In the genomic region with DNA sequence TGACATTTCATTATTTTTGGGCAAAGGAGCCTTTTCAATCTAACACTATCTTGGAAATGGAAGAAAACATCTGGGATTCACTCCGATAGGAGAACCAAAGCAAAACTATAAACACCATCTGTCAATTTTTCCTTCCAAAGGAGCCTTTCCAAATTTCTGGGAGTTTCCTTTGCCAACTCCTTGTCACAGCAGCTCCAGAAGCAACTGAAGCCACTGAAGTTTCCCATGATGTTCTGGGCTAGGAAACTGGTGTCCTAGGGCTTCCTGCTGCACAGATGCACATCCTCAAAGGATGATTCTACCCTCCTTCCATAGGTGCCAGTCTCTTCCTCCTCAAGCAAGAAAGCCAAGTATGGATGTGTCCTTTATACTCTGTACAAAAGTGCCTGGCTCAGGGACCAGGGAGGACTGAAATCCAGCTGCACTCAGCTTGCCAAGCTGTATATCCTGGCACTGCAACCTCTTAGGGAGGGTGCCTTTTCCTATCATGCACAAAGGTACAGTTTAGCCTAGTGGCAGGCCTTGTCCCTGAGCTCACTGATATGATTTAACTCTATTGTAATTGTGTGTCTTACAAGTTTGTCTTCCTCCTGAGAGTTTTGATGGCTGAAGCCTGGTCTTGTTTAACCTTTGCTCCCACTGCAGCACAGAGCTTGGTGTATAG, we compare ENCODE assay signal across 17 cellular contexts. TPM values are rescaled to one million over a fixed set of nuclear protein-coding genes. Genes with fewer than 3 reads are reported as not detected.
A peak's percentile ranks its signal among the peaks of the same experiment; 100 is the strongest.
DNase-seq lines count a peak whose midpoint lies in the region; ATAC-seq, FAIRE-seq and TF ChIP-seq lines count a peak whose summit lies in the region.
"Had no signal": no experiment of that assay in that cellular context is flagged by ENCODE, and none has a peak within 500 bp of the region (broad histone marks: within the 10 kb centered on the region; RNA-seq: fewer than 3 reads in every experiment).

No MANE protein-coding gene starts in this region.

- DNase-seq in DMS 273 treated with DMSO at 0.1 percent for 48 hours (lab: John Stamatoyannopoulos, UW), result peak; percentile 81
- peak; percentile 53 for DNase-seq in NCI-H69 (lab: John Stamatoyannopoulos, UW)
- peak in 1 of 5 donors; percentile 36 for DNase-seq in heart left ventricle
- DNase-seq in pancreas, result no peak
- DNase-seq in T-helper 2 cell, result no peak
- no peak for DNase-seq in sigmoid colon
- no peak for DNase-seq in NCI-H146 treated with DMSO at 0.1 percent for 48 hours (lab: John Stamatoyannopoulos, UW; ENCODE audit: unreplicated experiment)
- DNase-seq: activated effector memory CD4-positive, alpha-beta T cell treated with anti-CD3 and anti-CD28 coated beads, Interleukin-2, amount 50 U/mL, for 16 hours; aorta; Calu3; NCI-H2227 treated with DMSO at 0.1 percent for 48 hours; OCI-M1 had no signal

- H3K27me3 ChIP-seq in heart left ventricle (no peaks in the 10 kb centered on the region), pancreas (no peaks in the 10 kb centered on the region), sigmoid colon (no peaks in the 10 kb centered on the region)

- intact Hi-C loops in heart left ventricle (cut with DNase I) (loop anchor here in 2 of 10 donors (10.0 kb wide), 2 partner anchors 46 to 84 kb away; a partner anchor contains a TSS), pancreas (cut with DNase I) (no loop called here), sigmoid colon (cut with DNase I) (no loop called here)

- H3K36me3 ChIP-seq in heart left ventricle (no peaks in the 10 kb centered on the region), pancreas (no peaks in the 10 kb centered on the region), sigmoid colon (no peaks in the 10 kb centered on the region)
- H3K36me3 ChIP-seq: HAP-1 had no signal

- ATAC-seq in heart left ventricle, result peak; percentile 88 to 94 (median 90)
- ATAC-seq in pancreas, result peak; percentile 24 to 67 (median 53)
- no peak for ATAC-seq in HG02981 (IDR thresholded peaks at IDR 0.05; ENCODE audit: unreplicated experiment)
- ATAC-seq: WTC11 had no signal

- H3K4me1 ChIP-seq in heart left ventricle, result peaks cover 0 to 17% (median 11%) of the 10 kb centered on the region in 12 donors
- no peaks in the 10 kb centered on the region for H3K4me1 ChIP-seq in pancreas
- H3K4me1 ChIP-seq in sigmoid colon, result no peaks in the 10 kb centered on the region
- H3K4me1 ChIP-seq: HAP-1, parathyroid adenoma had no signal

- TF ChIP-seq EP300 in sigmoid colon (IDR thresholded peaks at IDR 0.05), result no peak

- H3K4me3 ChIP-seq in heart left ventricle (no peak overlapping the region), pancreas (no peak overlapping the region), sigmoid colon (no peak overlapping the region)
- H3K4me3 ChIP-seq: HAP-1 had no signal

- no peak for FAIRE-seq in pancreas (lab: Jason Lieb, UNC)

- no peaks in the 10 kb centered on the region for H3K9me3 ChIP-seq in heart left ventricle
- H3K9me3 ChIP-seq in pancreas, result no peaks in the 10 kb centered on the region
- H3K9me3 ChIP-seq in sigmoid colon, result no peaks in the 10 kb centered on the region
- H3K9me3 ChIP-seq: HAP-1 had no signal

- H3K27ac ChIP-seq in heart left ventricle (peak overlapping the region in 7 of 12 donors; percentile 5 to 54 (median 12)), pancreas (no peak overlapping the region), sigmoid colon (peak overlapping the region in 1 of 4 donors; percentile 1)
- H3K27ac ChIP-seq: epithelial cell of prostate, parathyroid adenoma had no signal

- 61 to 81% (median 70%) methylated on average over 1 of the region's 1 CpG for WGBS in heart left ventricle, 4 donors
- WGBS in pancreas, 2 donors, result 60 to 63% methylated on average over 1 of the region's 1 CpG
- 68 to 81% methylated on average over 1 of the region's 1 CpG for WGBS in sigmoid colon, 2 donors

- TF ChIP-seq CTCF in heart left ventricle (IDR thresholded peaks at IDR 0.05) (peak in 1 of 12 donors; percentile 7), pancreas (IDR thresholded peaks at IDR 0.05) (no peak), sigmoid colon (IDR thresholded peaks at IDR 0.05) (no peak)

- no peak for TF ChIP-seq POLR2A in heart left ventricle (IDR thresholded peaks at IDR 0.05)
- TF ChIP-seq POLR2A in sigmoid colon (IDR thresholded peaks at IDR 0.05), result no peak

RNA-seq across cellular contexts. Expression of a gene that starts 8.5 kb away (rescaled TPM):
- total RNA-seq in heart left ventricle (10 to 100 TPM; 35.1 to 55.6 (median 43.1) TPM), pancreas (10 to 100 TPM; 13.0 to 25.6 (median 17.0) TPM), sigmoid colon (10 to 100 TPM; 42.5 to 52.7 (median 44.3) TPM)
- polyA plus RNA-seq in heart left ventricle (10 to 100 TPM; 18.7 to 66.1 TPM), pancreas (10 to 100 TPM; 12.1 to 21.9 TPM), sigmoid colon (10 to 100 TPM; 32.8 to 42.5 (median 34.8) TPM)

RNA-seq across cellular contexts. Expression of a gene that starts 43.9 kb away (rescaled TPM):
- total RNA-seq in heart left ventricle, result 10 to 100 TPM; 14.2 to 29.4 (median 16.7) TPM
- 10 to 100 TPM in 1 of 2 donors, 1 to 10 TPM in 1; 5.6 to 17.8 TPM for polyA plus RNA-seq in heart left ventricle
- 10 to 100 TPM; 12.0 to 22.1 (median 15.0) TPM for total RNA-seq in pancreas
- polyA plus RNA-seq in pancreas, result 10 to 100 TPM in 1 of 2 donors, 1 to 10 TPM in 1; 5.7 to 11.7 TPM
- 10 to 100 TPM; 14.3 to 25.2 (median 20.2) TPM for total RNA-seq in sigmoid colon
- 10 to 100 TPM; 21.6 to 33.8 (median 28.2) TPM for polyA plus RNA-seq in sigmoid colon

Comparison
In these comparisons a context has a peak if more than half of its experiments do, and no peak if none do; other contexts are left out.
1. DNase-seq: peak in DMS 273 treated with DMSO at 0.1 percent for 48 hours (single experiment) and NCI-H69 (single experiment); none in pancreas (0 of 6), T-helper 2 cell (0 of 5), sigmoid colon (single experiment) and NCI-H146 treated with DMSO at 0.1 percent for 48 hours (single experiment).
2. H3K27ac ChIP-seq: peak in heart left ventricle (7 of 12); none in pancreas (0 of 4).